Comparison of ENCODE assay signal across 15 cellular contexts in genomic region chr12:82874935-82875334, GRCh38.
DNase-seq lines count a peak whose midpoint lies in the region; ATAC-seq and TF ChIP-seq lines count a peak whose summit lies in the region.
"Had no signal": no experiment of that assay in that cellular context is flagged by ENCODE, and none has a peak within 500 bp of the region (broad histone marks: within the 10 kb centered on the region; RNA-seq: fewer than 3 reads in every experiment).

No MANE protein-coding gene starts in this region.

- TF ChIP-seq CTCF in PC-3 (conservative IDR thresholded peaks at IDR 0.05; ENCODE audit: low read depth, low read length) (no peak), retinal pigment epithelial cell (conservative IDR thresholded peaks at IDR 0.05; ENCODE audit: low read depth, low read length) (no peak)

- ATAC-seq in PC-3, result peak; percentile 99
- peak; percentile 95 for ATAC-seq in esophagus mucosa
- ATAC-seq in Right ventricle myocardium inferior, result no peak
- no peak for ATAC-seq in naive thymus-derived CD8-positive, alpha-beta T cell
- ATAC-seq: HCT116 had no signal

- no peaks in the 10 kb centered on the region for H3K36me3 ChIP-seq in PC-3 (ENCODE audit: low read depth, low read length)

- H3K9me2 ChIP-seq in PC-3 (replicated peaks; ENCODE audit: low read length), result no peaks in the 10 kb centered on the region

- peaks cover 10% of the 10 kb centered on the region for H3K4me1 ChIP-seq in PC-3 (ENCODE audit: insufficient read depth, low read length)

- POLR2A ChIA-PET in PC-3 (lab: Charles Lee; ENCODE audit: unreplicated experiment), result no interaction called here
- POLR2A ChIA-PET in naive thymus-derived CD8-positive, alpha-beta T cell (lab: Charles Lee), result no interaction called here

- BruUV-seq in PC-3 (replicated peaks; lab: Mats Ljungman, UMichigan), result no TSS peak

- H2AFZ ChIP-seq in PC-3 (ENCODE audit: low read length), result no peak overlapping the region

- intact Hi-C loops in PC-3 (cut with micrococcal nuclease), result loop anchor here (5.0 kb wide), 1 partner anchor 188 kb away; the partner anchor contains the start of gene TMTC2
- intact Hi-C loops in Right ventricle myocardium inferior (cut with DNase I), result no loop called here

- DNase-seq in NCI-H82 (lab: John Stamatoyannopoulos, UW), result peak; percentile 6
- no peak for DNase-seq in NCI-H82 treated with DMSO at 0.1 percent for 48 hours (lab: John Stamatoyannopoulos, UW; ENCODE audit: unreplicated experiment)
- DNase-seq in PC-3, result peak; percentile 77
- peak; percentile 55 for DNase-seq in retinal pigment epithelial cell (ENCODE audit: low read depth)
- no peak for DNase-seq in NCI-H510A (lab: John Stamatoyannopoulos, UW)
- DNase-seq in Right ventricle myocardium inferior (ENCODE audit: missing footprints), result no peak
- no peak for DNase-seq in naive thymus-derived CD8-positive, alpha-beta T cell
- DNase-seq: activated CD4-positive, alpha-beta T cell treated with anti-CD3 and anti-CD28 coated beads, Interleukin-2, amount 10 ng/mL, durations not matched to agents 24 days and 14 days; activated effector memory CD4-positive, alpha-beta T cell treated with Interleukin-2 at 50 U/mL for 16 hours; occipital lobe; OCI-M1 had no signal

- H3K27ac Mint-ChIP-seq in naive thymus-derived CD8-positive, alpha-beta T cell, result no peak overlapping the region
- H3K27ac Mint-ChIP-seq: activated CD4-positive, alpha-beta T cell treated with anti-CD3 and anti-CD28 coated beads, Interleukin-2, amount 10 ng/mL, durations not matched to agents 24 days and 14 days; memory B cell had no signal

- H3K27me3 ChIP-seq in PC-3 (ENCODE audit: low read length), result no peaks in the 10 kb centered on the region

- no peak overlapping the region for H3K4me3 Mint-ChIP-seq in naive thymus-derived CD8-positive, alpha-beta T cell
- H3K4me3 Mint-ChIP-seq: activated CD4-positive, alpha-beta T cell treated with anti-CD3 and anti-CD28 coated beads, Interleukin-2, amount 10 ng/mL, durations not matched to agents 24 days and 14 days; memory B cell had no signal

- no peaks in the 10 kb centered on the region for H3K9me3 ChIP-seq in PC-3 (ENCODE audit: low read length)

- H3K27me3 Mint-ChIP-seq in naive thymus-derived CD8-positive, alpha-beta T cell, result no peaks in the 10 kb centered on the region
- H3K27me3 Mint-ChIP-seq: activated CD4-positive, alpha-beta T cell treated with anti-CD3 and anti-CD28 coated beads, Interleukin-2, amount 10 ng/mL, durations not matched to agents 24 days and 14 days; memory B cell had no signal

- H3K4me2 ChIP-seq in PC-3 (ENCODE audit: low read length), result no peak overlapping the region

- H3K9me3 Mint-ChIP-seq in naive thymus-derived CD8-positive, alpha-beta T cell, result peaks cover 0 to 2% (median 0%) of the 10 kb centered on the region in 9 donors
- H3K9me3 Mint-ChIP-seq: activated CD4-positive, alpha-beta T cell treated with anti-CD3 and anti-CD28 coated beads, Interleukin-2, amount 10 ng/mL, durations not matched to agents 24 days and 14 days; memory B cell had no signal

- CTCF ChIA-PET in PC-3 (lab: Charles Lee), result no interaction called here

- no peak overlapping the region for H3K4me3 ChIP-seq in PC-3 (ENCODE audit: low read length)
- no peak overlapping the region for H3K4me3 ChIP-seq in retinal pigment epithelial cell (ENCODE audit: low read length)

- H3K79me2 ChIP-seq in PC-3 (ENCODE audit: low read length), result no peaks in the 10 kb centered on the region

- H3K9ac ChIP-seq in PC-3 (ENCODE audit: low read length), result no peak overlapping the region

- H3K36me3 Mint-ChIP-seq in naive thymus-derived CD8-positive, alpha-beta T cell, result no peaks in the 10 kb centered on the region

- H3K27ac ChIP-seq in PC-3 (ENCODE audit: low read length), result no peak overlapping the region
- H3K27ac ChIP-seq: HL-60 had no signal

- H3F3A ChIP-seq in PC-3 (ENCODE audit: low read length, unreplicated experiment), result no peaks in the 10 kb centered on the region

- peaks cover 0 to 4% (median 0%) of the 10 kb centered on the region in 4 donors for H3K4me1 Mint-ChIP-seq in naive thymus-derived CD8-positive, alpha-beta T cell

- no peaks in the 10 kb centered on the region for H4K20me1 ChIP-seq in PC-3 (ENCODE audit: low read length)

Comparison
In these comparisons a context has a peak if more than half of its experiments do, and no peak if none do; other contexts are left out.
1. DNase-seq: peak in NCI-H82 (single experiment), PC-3 (single experiment) and retinal pigment epithelial cell (single experiment); none in NCI-H82 treated with DMSO at 0.1 percent for 48 hours (single experiment), NCI-H510A (single experiment), Right ventricle myocardium inferior (single experiment) and naive thymus-derived CD8-positive, alpha-beta T cell (0 of 10).
2. ATAC-seq: peak in PC-3 (single experiment) and esophagus mucosa (single experiment); none in Right ventricle myocardium inferior (single experiment) and naive thymus-derived CD8-positive, alpha-beta T cell (0 of 2).